ENCODE assay signal across 1 cellular context in the genomic region with DNA sequence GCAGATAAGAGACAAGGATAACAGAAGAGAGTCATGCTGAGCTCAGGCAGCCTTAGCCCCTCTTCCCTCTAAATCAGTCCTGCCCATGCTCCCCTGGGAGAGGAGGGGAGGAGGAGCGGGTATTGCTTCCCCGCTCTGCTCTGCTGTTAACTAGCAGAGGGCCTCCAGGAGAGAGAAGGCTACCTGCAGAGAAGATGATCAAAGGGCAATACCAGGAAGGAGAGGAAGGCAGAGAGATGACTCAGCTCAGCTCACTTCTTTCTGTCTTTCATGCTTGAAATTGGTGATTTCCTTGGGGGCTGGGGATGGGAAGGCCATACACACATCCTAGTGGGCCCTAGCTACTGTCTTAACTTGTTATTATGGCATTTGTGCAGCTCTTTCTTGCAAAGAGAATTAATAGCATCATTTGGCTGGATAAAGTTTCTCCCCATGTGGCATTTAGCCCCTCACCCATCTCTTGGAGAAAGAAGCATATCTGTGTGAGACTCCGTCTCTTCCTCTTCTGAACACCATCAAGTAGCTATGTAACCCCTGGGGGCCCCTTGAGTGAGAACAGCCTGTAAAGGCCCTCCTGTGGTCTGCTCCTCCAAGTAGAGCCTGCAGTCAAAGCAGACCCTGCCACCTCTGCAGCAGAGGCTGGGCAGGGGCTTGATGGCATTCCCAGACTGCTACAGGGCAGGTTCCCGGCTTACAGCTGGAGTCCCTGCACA.
A peak's percentile ranks its signal among the peaks of the same experiment; 100 is the strongest.
TF ChIP-seq lines count a peak whose summit lies in the region.

No MANE protein-coding gene starts in this region.

TF ChIP-seq in HEK293, 187 proteins besides CTCF, POLR2A, EP300 and RAD21 (continued from another document and continues in another):
- TF ChIP-seq, protein P1, sequence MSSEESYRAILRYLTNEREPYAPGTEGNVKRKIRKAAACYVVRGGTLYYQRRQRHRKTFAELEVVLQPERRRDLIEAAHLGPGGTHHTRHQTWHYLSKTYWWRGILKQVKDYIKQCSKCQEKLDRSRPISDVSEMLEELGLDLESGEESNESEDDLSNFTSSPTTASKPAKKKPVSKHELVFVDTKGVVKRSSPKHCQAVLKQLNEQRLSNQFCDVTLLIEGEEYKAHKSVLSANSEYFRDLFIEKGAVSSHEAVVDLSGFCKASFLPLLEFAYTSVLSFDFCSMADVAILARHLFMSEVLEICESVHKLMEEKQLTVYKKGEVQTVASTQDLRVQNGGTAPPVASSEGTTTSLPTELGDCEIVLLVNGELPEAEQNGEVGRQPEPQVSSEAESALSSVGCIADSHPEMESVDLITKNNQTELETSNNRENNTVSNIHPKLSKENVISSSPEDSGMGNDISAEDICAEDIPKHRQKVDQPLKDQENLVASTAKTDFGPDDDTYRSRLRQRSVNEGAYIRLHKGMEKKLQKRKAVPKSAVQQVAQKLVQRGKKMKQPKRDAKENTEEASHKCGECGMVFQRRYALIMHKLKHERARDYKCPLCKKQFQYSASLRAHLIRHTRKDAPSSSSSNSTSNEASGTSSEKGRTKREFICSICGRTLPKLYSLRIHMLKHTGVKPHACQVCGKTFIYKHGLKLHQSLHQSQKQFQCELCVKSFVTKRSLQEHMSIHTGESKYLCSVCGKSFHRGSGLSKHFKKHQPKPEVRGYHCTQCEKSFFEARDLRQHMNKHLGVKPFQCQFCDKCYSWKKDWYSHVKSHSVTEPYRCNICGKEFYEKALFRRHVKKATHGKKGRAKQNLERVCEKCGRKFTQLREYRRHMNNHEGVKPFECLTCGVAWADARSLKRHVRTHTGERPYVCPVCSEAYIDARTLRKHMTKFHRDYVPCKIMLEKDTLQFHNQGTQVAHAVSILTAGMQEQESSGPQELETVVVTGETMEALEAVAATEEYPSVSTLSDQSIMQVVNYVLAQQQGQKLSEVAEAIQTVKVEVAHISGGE (tag by site-specific recombination; conservative IDR thresholded peaks at IDR 0.05; ENCODE audit: low read depth) = no peak
- TF ChIP-seq ZNF521 (tag by site-specific recombination; IDR thresholded peaks at IDR 0.05) = no peak
- TF ChIP-seq ZNF37A (tag by site-specific recombination; IDR thresholded peaks at IDR 0.05) = no peak
- TF ChIP-seq ZNF169 (tag by site-specific recombination; IDR thresholded peaks at IDR 0.05) = no peak
- TF ChIP-seq ZBTB20 (tag by site-specific recombination; IDR thresholded peaks at IDR 0.05) = peak; percentile 87
- TF ChIP-seq KLF7 (tag by site-specific recombination; IDR thresholded peaks at IDR 0.05; ENCODE audit: borderline replicate concordance) = no peak
- no peak for TF ChIP-seq OVOL3 (tag by site-specific recombination; IDR thresholded peaks at IDR 0.05)
- no peak for TF ChIP-seq SP2 (tag by site-specific recombination; IDR thresholded peaks at IDR 0.05)
- TF ChIP-seq YY1 (tag by site-specific recombination; IDR thresholded peaks at IDR 0.05) = no peak
- TF ChIP-seq TRIM28 (IDR thresholded peaks at IDR 0.05; ENCODE audit: borderline replicate concordance, low read length) = 0 out of 2 replicates have a peak, but pooled peaks have one; percentile 35
- TF ChIP-seq ZNF529 (tag by site-specific recombination; IDR thresholded peaks at IDR 0.05; ENCODE audit: insufficient replicate concordance) = no peak
- TF ChIP-seq, protein P2, sequence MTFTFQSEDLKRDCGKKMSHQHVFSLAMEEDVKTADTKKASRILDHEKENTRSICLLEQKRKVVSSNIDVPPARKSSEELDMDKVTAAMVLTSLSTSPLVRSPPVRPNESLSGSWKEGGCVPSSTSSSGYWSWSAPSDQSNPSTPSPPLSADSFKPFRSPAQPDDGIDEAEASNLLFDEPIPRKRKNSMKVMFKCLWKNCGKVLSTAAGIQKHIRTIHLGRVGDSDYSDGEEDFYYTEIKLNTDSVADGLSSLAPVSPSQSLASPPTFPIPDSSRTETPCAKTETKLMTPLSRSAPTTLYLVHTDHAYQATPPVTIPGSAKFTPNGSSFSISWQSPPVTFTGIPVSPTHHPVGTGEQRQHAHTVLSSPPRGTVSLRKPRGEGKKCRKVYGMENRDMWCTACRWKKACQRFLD (tag by site-specific recombination; IDR thresholded peaks at IDR 0.05) = no peak
- TF ChIP-seq, protein P3, sequence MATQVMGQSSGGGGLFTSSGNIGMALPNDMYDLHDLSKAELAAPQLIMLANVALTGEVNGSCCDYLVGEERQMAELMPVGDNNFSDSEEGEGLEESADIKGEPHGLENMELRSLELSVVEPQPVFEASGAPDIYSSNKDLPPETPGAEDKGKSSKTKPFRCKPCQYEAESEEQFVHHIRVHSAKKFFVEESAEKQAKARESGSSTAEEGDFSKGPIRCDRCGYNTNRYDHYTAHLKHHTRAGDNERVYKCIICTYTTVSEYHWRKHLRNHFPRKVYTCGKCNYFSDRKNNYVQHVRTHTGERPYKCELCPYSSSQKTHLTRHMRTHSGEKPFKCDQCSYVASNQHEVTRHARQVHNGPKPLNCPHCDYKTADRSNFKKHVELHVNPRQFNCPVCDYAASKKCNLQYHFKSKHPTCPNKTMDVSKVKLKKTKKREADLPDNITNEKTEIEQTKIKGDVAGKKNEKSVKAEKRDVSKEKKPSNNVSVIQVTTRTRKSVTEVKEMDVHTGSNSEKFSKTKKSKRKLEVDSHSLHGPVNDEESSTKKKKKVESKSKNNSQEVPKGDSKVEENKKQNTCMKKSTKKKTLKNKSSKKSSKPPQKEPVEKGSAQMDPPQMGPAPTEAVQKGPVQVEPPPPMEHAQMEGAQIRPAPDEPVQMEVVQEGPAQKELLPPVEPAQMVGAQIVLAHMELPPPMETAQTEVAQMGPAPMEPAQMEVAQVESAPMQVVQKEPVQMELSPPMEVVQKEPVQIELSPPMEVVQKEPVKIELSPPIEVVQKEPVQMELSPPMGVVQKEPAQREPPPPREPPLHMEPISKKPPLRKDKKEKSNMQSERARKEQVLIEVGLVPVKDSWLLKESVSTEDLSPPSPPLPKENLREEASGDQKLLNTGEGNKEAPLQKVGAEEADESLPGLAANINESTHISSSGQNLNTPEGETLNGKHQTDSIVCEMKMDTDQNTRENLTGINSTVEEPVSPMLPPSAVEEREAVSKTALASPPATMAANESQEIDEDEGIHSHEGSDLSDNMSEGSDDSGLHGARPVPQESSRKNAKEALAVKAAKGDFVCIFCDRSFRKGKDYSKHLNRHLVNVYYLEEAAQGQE (tag by site-specific recombination; IDR thresholded peaks at IDR 0.05) = no peak
- TF ChIP-seq FEZF1 (tag by site-specific recombination; IDR thresholded peaks at IDR 0.05) = no peak
- TF ChIP-seq YY2 (tag by site-specific recombination; IDR thresholded peaks at IDR 0.05) = no peak
- TF ChIP-seq ZNF19 (tag by site-specific recombination; IDR thresholded peaks at IDR 0.05; ENCODE audit: low read depth) = no peak
- TF ChIP-seq, protein P4, sequence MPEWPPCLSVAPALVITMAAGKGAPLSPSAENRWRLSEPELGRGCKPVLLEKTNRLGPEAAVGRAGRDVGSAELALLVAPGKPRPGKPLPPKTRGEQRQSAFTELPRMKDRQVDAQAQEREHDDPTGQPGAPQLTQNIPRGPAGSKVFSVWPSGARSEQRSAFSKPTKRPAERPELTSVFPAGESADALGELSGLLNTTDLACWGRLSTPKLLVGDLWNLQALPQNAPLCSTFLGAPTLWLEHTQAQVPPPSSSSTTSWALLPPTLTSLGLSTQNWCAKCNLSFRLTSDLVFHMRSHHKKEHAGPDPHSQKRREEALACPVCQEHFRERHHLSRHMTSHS (tag by site-specific recombination; IDR thresholded peaks at IDR 0.05) = no peak
- TF ChIP-seq GLI2 (tag by site-specific recombination; IDR thresholded peaks at IDR 0.05; ENCODE audit: borderline replicate concordance, low read depth) = no peak
- TF ChIP-seq, protein P5, sequence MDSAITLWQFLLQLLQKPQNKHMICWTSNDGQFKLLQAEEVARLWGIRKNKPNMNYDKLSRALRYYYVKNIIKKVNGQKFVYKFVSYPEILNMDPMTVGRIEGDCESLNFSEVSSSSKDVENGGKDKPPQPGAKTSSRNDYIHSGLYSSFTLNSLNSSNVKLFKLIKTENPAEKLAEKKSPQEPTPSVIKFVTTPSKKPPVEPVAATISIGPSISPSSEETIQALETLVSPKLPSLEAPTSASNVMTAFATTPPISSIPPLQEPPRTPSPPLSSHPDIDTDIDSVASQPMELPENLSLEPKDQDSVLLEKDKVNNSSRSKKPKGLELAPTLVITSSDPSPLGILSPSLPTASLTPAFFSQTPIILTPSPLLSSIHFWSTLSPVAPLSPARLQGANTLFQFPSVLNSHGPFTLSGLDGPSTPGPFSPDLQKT (IDR thresholded peaks at IDR 0.05; ENCODE audit: borderline replicate concordance, low read depth, low read length) = no peak
- no peak for TF ChIP-seq WT1 (tag by site-specific recombination; IDR thresholded peaks at IDR 0.05)
- no peak for TF ChIP-seq ZNF600 (tag by site-specific recombination; IDR thresholded peaks at IDR 0.05)
- TF ChIP-seq ZNF692 (tag by site-specific recombination; IDR thresholded peaks at IDR 0.05) = no peak
- 0 out of 2 replicates have a peak, but pooled peaks have one; percentile 35 for TF ChIP-seq SP7 (tag by site-specific recombination; IDR thresholded peaks at IDR 0.05)
- TF ChIP-seq OSR2 (tag by site-specific recombination; IDR thresholded peaks at IDR 0.05) = peak; percentile 38
- TF ChIP-seq ZNF274 (IDR thresholded peaks at IDR 0.05; ENCODE audit: low read length) = no peak
- no peak for TF ChIP-seq ZNF274 (tag by site-specific recombination; IDR thresholded peaks at IDR 0.05; ENCODE audit: borderline replicate concordance)
- no peak for TF ChIP-seq HIC1 (tag by site-specific recombination; IDR thresholded peaks at IDR 0.05)
- TF ChIP-seq ZNF518A (tag by site-specific recombination; conservative IDR thresholded peaks at IDR 0.05; ENCODE audit: low read depth) = no peak
- no peak for TF ChIP-seq GLIS2 (tag by site-specific recombination; IDR thresholded peaks at IDR 0.05)
- no peak for TF ChIP-seq ZNF610 (tag by site-specific recombination; IDR thresholded peaks at IDR 0.05; ENCODE audit: borderline replicate concordance)
- TF ChIP-seq ZIC2 (tag by site-specific recombination; IDR thresholded peaks at IDR 0.05) = peak; percentile 91
- no peak for TF ChIP-seq HOXD13 (CRISPR knock-in tag; IDR thresholded peaks at IDR 0.05; ENCODE audit: borderline replicate concordance)
- TF ChIP-seq TCF7L2 (IDR thresholded peaks at IDR 0.05; ENCODE audit: borderline replicate concordance, low read depth, low read length) = peak; percentile 65; the same call in 1 of the 2 replicates
- TF ChIP-seq KLF8 (tag by site-specific recombination; IDR thresholded peaks at IDR 0.05) = no peak
- no peak for TF ChIP-seq ZNF341 (tag by site-specific recombination; IDR thresholded peaks at IDR 0.05; ENCODE audit: low read depth)
- TF ChIP-seq KLF9 (tag by site-specific recombination; IDR thresholded peaks at IDR 0.05; ENCODE audit: low read depth) = no peak
- no peak for TF ChIP-seq ZNF707 (tag by site-specific recombination; IDR thresholded peaks at IDR 0.05)
- peak; percentile 71 for TF ChIP-seq ZBTB17 (tag by site-specific recombination; IDR thresholded peaks at IDR 0.05)
